Comparison of ENCODE assay signal across 8 cellular contexts in genomic region chr17:7133424-7133823, GRCh38. TPM values are rescaled to one million over a fixed set of nuclear protein-coding genes. Genes with fewer than 3 reads are reported as not detected.
DNase-seq lines count a peak whose midpoint lies in the region; TF ChIP-seq lines count a peak whose summit lies in the region.

No MANE protein-coding gene starts in this region.

- peaks cover 9% of the 10 kb centered on the region for H3K27me3 Mint-ChIP-seq in activated CD4-positive, alpha-beta memory T cell treated with anti-CD3 and anti-CD28 coated beads for 36 hours

- TF ChIP-seq POLR2A in vagina (IDR thresholded peaks at IDR 0.05): no peak

- peaks cover 5% of the 10 kb centered on the region for H3K4me1 ChIP-seq in vagina

- intact Hi-C loops in activated CD4-positive, alpha-beta memory T cell treated with anti-CD3 and anti-CD28 coated beads for 36 hours (cut with micrococcal nuclease): no loop called here
- intact Hi-C loops in vagina (cut with DNase I): no loop called here

- H3K36me3 ChIP-seq in vagina: no peaks in the 10 kb centered on the region

- no peak overlapping the region for H3K27ac Mint-ChIP-seq in activated CD4-positive, alpha-beta memory T cell treated with anti-CD3 and anti-CD28 coated beads for 36 hours

- peaks cover 21% of the 10 kb centered on the region for H3K4me1 Mint-ChIP-seq in activated CD4-positive, alpha-beta memory T cell treated with anti-CD3 and anti-CD28 coated beads for 36 hours (ENCODE audit: low read depth)

- TF ChIP-seq CTCF in fibroblast of the aortic adventitia (IDR thresholded peaks at IDR 0.05; ENCODE audit: insufficient read depth, low read length) (peak; percentile 28), vagina (IDR thresholded peaks at IDR 0.05) (no peak)

- H3K9me3 ChIP-seq in vagina: no peaks in the 10 kb centered on the region

- no peak overlapping the region for H3K27ac ChIP-seq in vagina

- CTCF ChIA-PET in activated CD4-positive, alpha-beta memory T cell treated with anti-CD3 and anti-CD28 coated beads for 36 hours (lab: Charles Lee): interaction anchor here (0.6 to 14.0 kb wide), 15 partner anchors 9 to 163 kb away, joined by 3 to 509 read pairs (median 3); partner anchors contain the start of gene SLC16A11
- CTCF ChIA-PET in HEK293T (lab: Yijun Ruan, JAX): interaction anchor here (0.7 to 2.1 kb wide), 7 partner anchors 44 to 469 kb away, joined by 3 to 12 read pairs (median 5); no protein-coding TSS in a partner anchor

- no peak overlapping the region for H3K4me3 ChIP-seq in fibroblast of the aortic adventitia (ENCODE audit: low read depth, low read length)
- no peak overlapping the region for H3K4me3 ChIP-seq in vagina

- peak overlapping the region; percentile 49 for H3K4me3 Mint-ChIP-seq in activated CD4-positive, alpha-beta memory T cell treated with anti-CD3 and anti-CD28 coated beads for 36 hours

- no peaks in the 10 kb centered on the region for H3K27me3 ChIP-seq in vagina

- POLR2A ChIA-PET in activated CD4-positive, alpha-beta memory T cell treated with anti-CD3 and anti-CD28 coated beads for 36 hours (lab: Charles Lee): interaction anchor here (1.2 to 2.5 kb wide), 3 partner anchors 73 to 90 kb away, joined by 5 to 21 read pairs (median 13); partner anchors contain the start of gene SLC16A11
- POLR2A ChIA-PET in HEK293T (lab: Yijun Ruan, JAX): interaction anchor here (1.0 to 1.2 kb wide), 2 partner anchors 88 to 98 kb away, joined by 4 to 5 read pairs; partner anchors contain the start of gene SLC16A13

- no peaks in the 10 kb centered on the region for H3K9me3 Mint-ChIP-seq in activated CD4-positive, alpha-beta memory T cell treated with anti-CD3 and anti-CD28 coated beads for 36 hours

- DNase-seq in activated naive CD4-positive, alpha-beta T cell treated with Interleukin-2 at 50 U/mL for 16 hours: peak; percentile 57
- DNase-seq in activated naive CD4-positive, alpha-beta T cell (lab: John Stamatoyannopoulos, UW): no peak
- peak; percentile 51 for DNase-seq in activated CD4-positive, alpha-beta memory T cell treated with anti-CD3 and anti-CD28 coated beads for 36 hours
- DNase-seq in fibroblast of the aortic adventitia (ENCODE audit: low read depth): no peak
- peak; percentile 42 to 56 for DNase-seq in stimulated activated CD4-positive, alpha-beta T cell treated with anti-CD3 and anti-CD28 coated beads, Interleukin-2, amount 100 ng/mL, for 24 hours
- DNase-seq in COLO829 (ENCODE audit: low spot score): no peak
- DNase-seq in HEK293T (ENCODE audit: extremely low spot score): no peak
- DNase-seq in vagina (ENCODE audit: extremely low spot score in 2 of 2): no peak

- H3K36me3 Mint-ChIP-seq in activated CD4-positive, alpha-beta memory T cell treated with anti-CD3 and anti-CD28 coated beads for 36 hours: no peaks in the 10 kb centered on the region

TF ChIP-seq in HEK293T, 16 proteins besides CTCF, POLR2A, EP300 and RAD21:
- TF ChIP-seq TARDBP (IDR thresholded peaks at IDR 0.05): no peak
- no peak for TF ChIP-seq PKNOX1 (IDR thresholded peaks at IDR 0.05)
- no peak for TF ChIP-seq ZNF384 (IDR thresholded peaks at IDR 0.05)
- TF ChIP-seq ARNT (IDR thresholded peaks at IDR 0.05): no peak
TF ChIP-seq in HEK293T: peak in this region for 0.

RNA-seq across cellular contexts. Expression of gene ASGR2, which starts 18.8 kb away (rescaled TPM):
- total RNA-seq in activated CD4-positive, alpha-beta memory T cell treated with anti-CD3 and anti-CD28 coated beads for 36 hours: not detected
- total RNA-seq in fibroblast of the aortic adventitia (ENCODE audit: low replicate concordance) (not detected in 2 replicates), vagina (2.7 TPM)

RNA-seq across cellular contexts. Expression of gene ASGR1, which starts 45.7 kb away (rescaled TPM):
- 1 to 10 TPM in 1 of 2 experiments, under 1 TPM in 1; 0.76 to 1.2 TPM for total RNA-seq in activated CD4-positive, alpha-beta memory T cell treated with anti-CD3 and anti-CD28 coated beads for 36 hours
- 0.09 and 2.8 TPM in 2 replicates for total RNA-seq in fibroblast of the aortic adventitia (ENCODE audit: low replicate concordance)
- 2.5 TPM for total RNA-seq in vagina

RNA-seq across cellular contexts. Expression of gene CLEC10A, which starts 53.4 kb away (rescaled TPM):
- total RNA-seq in activated CD4-positive, alpha-beta memory T cell treated with anti-CD3 and anti-CD28 coated beads for 36 hours: not detected
- total RNA-seq in fibroblast of the aortic adventitia (ENCODE audit: low replicate concordance): not detected in 2 replicates
- 3.7 TPM for total RNA-seq in vagina

Comparison
In these comparisons a context has a peak if more than half of its experiments do, and no peak if none do; other contexts are left out.
1. DNase-seq: peak in activated naive CD4-positive, alpha-beta T cell treated with Interleukin-2 at 50 U/mL for 16 hours (single experiment), activated CD4-positive, alpha-beta memory T cell treated with anti-CD3 and anti-CD28 coated beads for 36 hours (single experiment) and stimulated activated CD4-positive, alpha-beta T cell treated with anti-CD3 and anti-CD28 coated beads, Interleukin-2, amount 100 ng/mL, for 24 hours (2 of 2); none in activated naive CD4-positive, alpha-beta T cell (0 of 4), fibroblast of the aortic adventitia (single experiment), COLO829 (single experiment), HEK293T (single experiment) and vagina (0 of 2).